ENCODE assay signal across 29 cellular contexts in the genomic region with DNA sequence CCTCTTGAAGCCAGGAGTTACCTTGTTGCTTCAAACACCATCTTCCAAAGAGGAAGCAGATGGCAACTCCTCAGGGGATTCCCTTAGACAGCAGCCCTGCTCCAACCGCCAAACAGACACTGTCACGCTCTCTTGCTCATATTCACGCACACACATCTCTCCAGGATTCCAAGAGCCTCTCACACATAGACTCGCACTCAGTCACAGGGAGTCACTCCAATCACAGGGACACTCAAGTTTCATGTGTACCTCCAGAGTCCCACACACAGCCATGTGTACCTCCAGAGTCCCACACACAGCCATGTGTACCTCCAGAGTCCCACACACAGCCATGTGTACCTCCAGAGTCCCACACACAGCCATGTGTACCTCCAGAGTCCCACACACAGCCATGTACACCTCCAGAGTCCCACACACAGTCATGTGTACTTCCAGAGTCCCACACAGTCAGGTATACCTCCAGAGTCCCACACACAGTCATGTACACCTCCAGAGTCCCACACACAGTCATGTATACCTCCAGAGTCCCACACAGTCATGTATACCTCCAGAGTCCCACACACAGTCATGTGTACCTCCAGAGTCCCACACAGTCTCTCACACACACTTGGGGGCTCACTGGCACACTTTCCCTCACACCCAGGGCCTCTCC. TPM values are rescaled to one million over a fixed set of nuclear protein-coding genes. Genes with fewer than 3 reads are reported as not detected.
DNase-seq lines count a peak whose midpoint lies in the region; ATAC-seq and TF ChIP-seq lines count a peak whose summit lies in the region.
"Had no signal": no experiment of that assay in that cellular context is flagged by ENCODE, and none has a peak within 500 bp of the region (broad histone marks: within the 10 kb centered on the region; RNA-seq: fewer than 3 reads in every experiment).

No MANE protein-coding gene starts in this region.

- ATAC-seq in T-cell (replicated peaks in 1 of 4), result no peak
- no peak for ATAC-seq in natural killer cell
- ATAC-seq in GM18498 (IDR thresholded peaks at IDR 0.05; ENCODE audit: unreplicated experiment), result no peak
- ATAC-seq: activated CD8-positive, alpha-beta T cell treated with anti-CD3 and anti-CD28 coated beads for 36 hours; activated T-helper 17 cell treated with anti-CD3 and anti-CD28 coated beads, Interleukin-2, amount 50 U/mL, for 72 hours; heart left ventricle; lower lobe of right lung had no signal

- POLR2A ChIA-PET in T-cell (lab: Charles Lee), result no interaction called here

- TF ChIP-seq CTCF in glutamatergic neuron (IDR thresholded peaks at IDR 0.05; ENCODE audit: partially characterized antibody, unreplicated experiment) (no peak), natural killer cell (IDR thresholded peaks at IDR 0.05) (no peak)

- intact Hi-C loops in natural killer cell (cut with micrococcal nuclease), result no loop called here

- peaks cover 4% of the 10 kb centered on the region for H3K36me3 Mint-ChIP-seq in glutamatergic neuron (ENCODE audit: unreplicated experiment)
- H3K36me3 Mint-ChIP-seq in T-cell, result no peaks in the 10 kb centered on the region
- H3K36me3 Mint-ChIP-seq in natural killer cell, result peaks cover 7% of the 10 kb centered on the region
- H3K36me3 Mint-ChIP-seq: activated naive CD4-positive, alpha-beta T cell treated with anti-CD3 and anti-CD28 coated beads, Interleukin-2, amount 50 U/mL, for 24 hours had no signal

- CTCF ChIA-PET in T-cell (lab: Charles Lee), result interaction anchor here in 1 of 2 donors (1.0 kb wide), 1 partner anchor 9 kb away, joined by 3 read pairs; no protein-coding TSS in a partner anchor

- H3K4me1 Mint-ChIP-seq in glutamatergic neuron (ENCODE audit: low read depth, unreplicated experiment) (peaks cover 34% of the 10 kb centered on the region), T-cell (peaks cover 8 to 20% (median 10%) of the 10 kb centered on the region in 3 donors), natural killer cell (peaks cover 8 to 10% of the 10 kb centered on the region in 2 donors)

- H3K27ac Mint-ChIP-seq in glutamatergic neuron (ENCODE audit: unreplicated experiment), result peak overlapping the region; percentile 84
- no peak overlapping the region for H3K27ac Mint-ChIP-seq in T-cell
- no peak overlapping the region for H3K27ac Mint-ChIP-seq in natural killer cell
- H3K27ac Mint-ChIP-seq: activated CD8-positive, alpha-beta T cell treated with anti-CD3 and anti-CD28 coated beads for 36 hours; activated naive CD4-positive, alpha-beta T cell treated with anti-CD3 and anti-CD28 coated beads, Interleukin-2, amount 50 U/mL, for 24 hours; activated T-helper 17 cell treated with anti-CD3 and anti-CD28 coated beads, Interleukin-2, amount 50 U/mL, for 72 hours; CD4-positive, alpha-beta memory T cell; nephron; T-helper 1 cell treated with Interleukin-12 subunit alpha and Interleukin-12 subunit beta and Interleukin-4 antibody, amounts not matched to agents 30 μg/mL and 1 μg/mL, for 36 hours had no signal

- H3K27me3 Mint-ChIP-seq in glutamatergic neuron (ENCODE audit: unreplicated experiment) (peaks cover 19% of the 10 kb centered on the region), T-cell (peaks cover 19 to 23% of the 10 kb centered on the region in 2 donors), natural killer cell (ENCODE audit: low read depth in 2 of 2) (peaks cover 24 to 25% of the 10 kb centered on the region in 2 donors)

- H3K4me3 Mint-ChIP-seq in glutamatergic neuron (ENCODE audit: unreplicated experiment), result peak overlapping the region; percentile 68
- no peak overlapping the region for H3K4me3 Mint-ChIP-seq in T-cell
- H3K4me3 Mint-ChIP-seq in natural killer cell, result no peak overlapping the region
- H3K4me3 Mint-ChIP-seq: activated CD8-positive, alpha-beta T cell treated with anti-CD3 and anti-CD28 coated beads for 36 hours; activated naive CD4-positive, alpha-beta T cell treated with anti-CD3 and anti-CD28 coated beads, Interleukin-2, amount 50 U/mL, for 24 hours; activated T-helper 17 cell treated with anti-CD3 and anti-CD28 coated beads, Interleukin-2, amount 50 U/mL, for 72 hours; CD4-positive, alpha-beta memory T cell; nephron; T-helper 1 cell treated with Interleukin-12 subunit alpha and Interleukin-12 subunit beta and Interleukin-4 antibody, amounts not matched to agents 30 μg/mL and 1 μg/mL, for 36 hours had no signal

- H3K9me3 Mint-ChIP-seq in glutamatergic neuron (ENCODE audit: unreplicated experiment) (peaks cover 26% of the 10 kb centered on the region), T-cell (no peaks in the 10 kb centered on the region), natural killer cell (no peaks in the 10 kb centered on the region)
- H3K9me3 Mint-ChIP-seq: activated CD8-positive, alpha-beta T cell treated with anti-CD3 and anti-CD28 coated beads for 36 hours; activated naive CD4-positive, alpha-beta T cell treated with anti-CD3 and anti-CD28 coated beads, Interleukin-2, amount 50 U/mL, for 24 hours; activated T-helper 17 cell treated with anti-CD3 and anti-CD28 coated beads, Interleukin-2, amount 50 U/mL, for 72 hours; nephron; T-helper 1 cell treated with Interleukin-12 subunit alpha and Interleukin-12 subunit beta and Interleukin-4 antibody, amounts not matched to agents 30 μg/mL and 1 μg/mL, for 36 hours had no signal

- DNase-seq in DMS53 (lab: John Stamatoyannopoulos, UW) (peak; percentile 51), DMS53 treated with DMSO at 0.1 percent for 48 hours (lab: John Stamatoyannopoulos, UW; ENCODE audit: unreplicated experiment) (no peak), NCI-H1694 (lab: John Stamatoyannopoulos, UW) (peak; percentile 71), NCI-H526 (lab: John Stamatoyannopoulos, UW) (peak; percentile 31 to 70), glutamatergic neuron (no peak), T-cell (no peak), natural killer cell (no peak)
- DNase-seq: activated CD8-positive, alpha-beta T cell treated with anti-CD3 and anti-CD28 coated beads for 36 hours; amygdala; CD4-positive, alpha-beta memory T cell; effector CD4-positive, alpha-beta T cell; foreskin fibroblast; heart left ventricle; Karpas-422; kidney glomerular epithelial cell; lower lobe of right lung; NCI-H1930; NCI-H748 treated with DMSO at 0.1 percent for 48 hours; stomach; thyroid gland had no signal

RNA-seq across cellular contexts. Expression of a gene that starts 6.1 kb away (rescaled TPM):
- total RNA-seq in glutamatergic neuron (ENCODE audit: unreplicated experiment) (56.5 TPM), T-cell (under 1 TPM in 3 of 5 donors, not detected in 2; 0.10 to 0.23 (median 0.16) TPM), natural killer cell (under 1 TPM in 2 of 3 donors, not detected in 1; 0.14 to 0.23 TPM)
- total RNA-seq: activated CD8-positive, alpha-beta T cell treated with anti-CD3 and anti-CD28 coated beads for 36 hours; activated T-helper 17 cell treated with anti-CD3 and anti-CD28 coated beads, Interleukin-2, amount 50 U/mL, for 72 hours; CD4-positive, alpha-beta memory T cell; heart left ventricle had no signal

RNA-seq across cellular contexts. Expression of a gene that starts 13.3 kb away (rescaled TPM):
- total RNA-seq in glutamatergic neuron (ENCODE audit: unreplicated experiment), result 26.5 TPM
- total RNA-seq in T-cell, result 10 to 100 TPM; 18.7 to 43.1 (median 39.9) TPM
- total RNA-seq in natural killer cell, result 10 to 100 TPM; 18.4 to 21.8 (median 20.4) TPM

RNA-seq across cellular contexts. Expression of a gene that starts 14.0 kb away (rescaled TPM):
- total RNA-seq in glutamatergic neuron (ENCODE audit: unreplicated experiment) (1.7 TPM), T-cell (1 to 10 TPM in 4 of 5 donors, under 1 TPM in 1; 0.37 to 4.0 (median 2.3) TPM), natural killer cell (under 1 TPM; 0.73 to 0.80 (median 0.79) TPM)

RNA-seq across cellular contexts. Expression of a gene that starts 25.8 kb away (rescaled TPM):
- total RNA-seq in glutamatergic neuron (ENCODE audit: unreplicated experiment), result 14.8 TPM
- total RNA-seq in T-cell, result under 1 TPM in 1 of 5 donors, not detected in 4; 0.19 TPM
- under 1 TPM in 2 of 3 donors, not detected in 1; 0.71 to 0.82 TPM for total RNA-seq in natural killer cell
- total RNA-seq: breast epithelium, lower lobe of right lung, mononuclear cell, stomach, thyroid gland, vagina had no signal

RNA-seq across cellular contexts. Expression of a gene that starts 40.3 kb away (rescaled TPM):
- total RNA-seq in glutamatergic neuron (ENCODE audit: unreplicated experiment) (1.6 TPM), T-cell (not detected), natural killer cell (not detected)
- total RNA-seq: activated CD8-positive, alpha-beta T cell treated with anti-CD3 and anti-CD28 coated beads for 36 hours; activated T-helper 17 cell treated with anti-CD3 and anti-CD28 coated beads, Interleukin-2, amount 50 U/mL, for 72 hours; breast epithelium; CD4-positive, alpha-beta memory T cell; lower lobe of right lung; mononuclear cell; osteocyte; thyroid gland had no signal

Comparison
In these comparisons a context has a peak if more than half of its experiments do, and no peak if none do; other contexts are left out.
1. DNase-seq: peak in DMS53 (single experiment), NCI-H1694 (single experiment) and NCI-H526 (2 of 2); none in DMS53 treated with DMSO at 0.1 percent for 48 hours (single experiment), glutamatergic neuron (single experiment), T-cell (0 of 34) and natural killer cell (single experiment).
2. RNA of a gene that starts 6.1 kb away (total RNA-seq): 56.5 TPM in glutamatergic neuron (single experiment); 0.14 to 0.23 TPM in natural killer cell and 0.10 to 0.23 TPM in T-cell; every median in the first group is over 10 times any median in the second.